27 cellular contexts compared by ENCODE assay signal in genomic region chr2:116487336-116487735, GRCh38.
"Had no signal": no experiment of that assay in that cellular context is flagged by ENCODE, and none has a peak within 500 bp of the region (broad histone marks: within the 10 kb centered on the region; RNA-seq: fewer than 3 reads in every experiment).

No MANE protein-coding gene starts in this region.

- FAIRE-seq: astrocyte, bronchial epithelial cell had no signal

- DNase-seq: activated B cell treated with CpG ODN at 0.5 μM for 24 hours; activated CD4-positive, alpha-beta T cell treated with anti-CD3 and anti-CD28 coated beads for 48 hours; activated CD4-positive, alpha-beta T cell treated with anti-CD3 and anti-CD28 coated beads, Interleukin-2, amount 50 U/mL, for 1 hour; activated CD4-positive, alpha-beta T cell treated with anti-CD3 and anti-CD28 coated beads, Interleukin-2, amount 50 U/mL, for 48 hours; activated CD8-positive, alpha-beta memory T cell treated with anti-CD3 and anti-CD28 coated beads for 24 hours; activated CD8-positive, alpha-beta T cell treated with anti-CD3 and anti-CD28 coated beads for 36 hours; activated effector memory CD4-positive, alpha-beta T cell treated with Interleukin-2 at 50 U/mL for 16 hours; activated gamma-delta T cell treated with Interleukin-2 at 50 U/mL for 16 hours; activated naive CD4-positive, alpha-beta T cell treated with anti-CD3 and anti-CD28 coated beads, Interleukin-2, amount 50 U/mL, for 16 hours; activated naive CD4-positive, alpha-beta T cell treated with Interleukin-2 at 50 U/mL for 16 hours; activated T-cell treated with anti-CD3 and anti-CD28 coated beads, Interleukin-2, amount 50 U/mL, for 4 hours; amniotic stem cell; anterior cingulate cortex; brain microvascular endothelial cell; dermis blood vessel endothelial cell; effector CD4-positive, alpha-beta T cell; effector memory CD8-positive, alpha-beta T cell; erythroblast; foreskin keratinocyte; head of caudate nucleus; T-helper 9 cell; WERI-Rb-1 had no signal

- ATAC-seq: activated CD4-positive, CD25-positive, alpha-beta regulatory T cell treated with anti-CD3 and anti-CD28 coated beads, Interleukin-2, amount 50 U/mL, for 24 hours; activated CD8-positive, alpha-beta T cell treated with anti-CD3 and anti-CD28 coated beads for 36 hours; activated T-cell treated with anti-CD3 and anti-CD28 coated beads, Interleukin-2, amount 50 U/mL, for 4 hours; activated T-helper 17 cell treated with anti-CD3 and anti-CD28 coated beads, Interleukin-2, amount 50 U/mL, for 72 hours; effector memory CD8-positive, alpha-beta T cell; foreskin keratinocyte; gastroesophageal sphincter had no signal
